ENCODE assay signal across 1 cellular context in genomic region chr9:76662476-76663281, GRCh38.
TF ChIP-seq lines count a peak whose summit lies in the region.

No MANE protein-coding gene starts in this region.

TF ChIP-seq in Ishikawa, 13 proteins besides CTCF, POLR2A, EP300 and RAD21 (continued from another document):
- no peak for TF ChIP-seq CEBPB (IDR thresholded peaks at IDR 0.05)
- peak; percentile 47 for TF ChIP-seq TCF12 (IDR thresholded peaks at IDR 0.05; ENCODE audit: low read depth)
- peak; percentile 50 for TF ChIP-seq NFIC (IDR thresholded peaks at IDR 0.05)
- peak; percentile 64; the same call in 1 of the 2 replicates for TF ChIP-seq FOXM1 (IDR thresholded peaks at IDR 0.05; ENCODE audit: borderline replicate concordance, low read depth)
- no peak for TF ChIP-seq CREB1 (IDR thresholded peaks at IDR 0.05; ENCODE audit: low read depth)
- TF ChIP-seq EGR1 (IDR thresholded peaks at IDR 0.05): no peak
- peak; percentile 54; the same call in 1 of the 2 replicates for TF ChIP-seq TEAD4 (IDR thresholded peaks at IDR 0.05)
